In genomic region chr3:54188176-54188791, GRCh38 we compare ENCODE assay signal across 10 cellular contexts.
DNase-seq lines count a peak whose midpoint lies in the region; ATAC-seq, FAIRE-seq and TF ChIP-seq lines count a peak whose summit lies in the region.
"Had no signal": no experiment of that assay in that cellular context is flagged by ENCODE, and none has a peak within 500 bp of the region (broad histone marks: within the 10 kb centered on the region; RNA-seq: fewer than 3 reads in every experiment).

No MANE protein-coding gene starts in this region.

- H3K36me3 ChIP-seq in endothelial cell of umbilical vein (ENCODE audit: control insufficient read depth in 2 of 2, extremely low read depth in 1 of 2, insufficient read depth in 2 of 2, low read length in 2 of 2), result no peaks in the 10 kb centered on the region
- H3K36me3 ChIP-seq in pancreas, result no peaks in the 10 kb centered on the region

- 30 to 35% methylated on average over 6 of the region's 6 CpGs for WGBS in pancreas, 2 donors

- intact Hi-C loops in endothelial cell of umbilical vein (cut with micrococcal nuclease) (no loop called here), pancreas (cut with DNase I) (no loop called here)

- FAIRE-seq in RCC 7860 (lab: Jason Lieb, UNC), result no peak
- FAIRE-seq in endothelial cell of umbilical vein (lab: Jason Lieb, UNC), result no peak
- FAIRE-seq in pancreas (lab: Jason Lieb, UNC), result no peak

- H3K4me1 ChIP-seq in endothelial cell of umbilical vein (ENCODE audit: control insufficient read depth, extremely low read depth, insufficient read depth, low read length), result no peaks in the 10 kb centered on the region
- no peaks in the 10 kb centered on the region for H3K4me1 ChIP-seq in pancreas

- no peak overlapping the region for H3K27ac Mint-ChIP-seq in activated CD8-positive, alpha-beta memory T cell treated with anti-CD3 and anti-CD28 coated beads, Interleukin-2, amount 10 ng/mL, durations not matched to agents 7 days and 5 days

- POLR2A ChIA-PET in endothelial cell of umbilical vein (lab: Charles Lee), result no interaction called here

- TF ChIP-seq POLR2A in endothelial cell of umbilical vein (IDR thresholded peaks at IDR 0.05; ENCODE audit: low read depth, low read length), result no peak

- dilution Hi-C loops in endothelial cell of umbilical vein (cut with MboI; ENCODE audit: extremely low pct_ligation_motif_present, low sequenced_read_pairs), result no loop called here

- peaks cover 2% of the 10 kb centered on the region for H3K9me3 ChIP-seq in endothelial cell of umbilical vein (replicated peaks; ENCODE audit: control insufficient read depth, insufficient read depth, low read length)
- no peaks in the 10 kb centered on the region for H3K9me3 ChIP-seq in pancreas

- no peaks in the 10 kb centered on the region for H4K20me1 ChIP-seq in endothelial cell of umbilical vein (replicated peaks; ENCODE audit: control insufficient read depth, extremely low read depth, insufficient read depth, low read length)

- H3K27me3 ChIP-seq in endothelial cell of umbilical vein (ENCODE audit: control insufficient read depth in 2 of 2, insufficient read depth in 2 of 2, low read length in 2 of 2) (no peaks in the 10 kb centered on the region), pancreas (no peaks in the 10 kb centered on the region)

- no peak overlapping the region for H3K4me2 ChIP-seq in endothelial cell of umbilical vein (ENCODE audit: insufficient read depth, low read length)

- no peaks in the 10 kb centered on the region for H3K79me2 ChIP-seq in endothelial cell of umbilical vein (ENCODE audit: control insufficient read depth, insufficient read depth, low read length)

- H3K9me1 ChIP-seq in endothelial cell of umbilical vein (replicated peaks; ENCODE audit: control insufficient read depth, extremely low read depth, insufficient read depth, low read length), result no peaks in the 10 kb centered on the region

- peak; percentile 48 for DNase-seq in activated CD8-positive, alpha-beta memory T cell treated with anti-CD3 and anti-CD28 coated beads, Interleukin-2, amount 10 ng/mL, durations not matched to agents 7 days and 5 days
- DNase-seq in activated CD8-positive, alpha-beta memory T cell treated with anti-CD3 and anti-CD28 coated beads, Interleukin-2, amount 50 U/mL, for 4 hours, result no peak
- DNase-seq in RCC 7860 (ENCODE audit: low spot score) (peak; percentile 30), endothelial cell of umbilical vein (ENCODE audit: low read depth, low spot score) (peak; percentile 6), pancreas (peak in 5 of 6 donors; percentile 22 to 61 (median 49)), pons (ENCODE audit: low spot score) (no peak), NCI-H2171 treated with DMSO at 0.1 percent for 48 hours (lab: John Stamatoyannopoulos, UW) (no peak)

- no peak overlapping the region for H2AFZ ChIP-seq in endothelial cell of umbilical vein (ENCODE audit: low read depth, low read length)

- CTCF ChIA-PET in activated CD8-positive, alpha-beta memory T cell treated with anti-CD3 and anti-CD28 coated beads, Interleukin-2, amount 10 ng/mL, durations not matched to agents 7 days and 5 days (lab: Charles Lee), result no interaction called here
- CTCF ChIA-PET in endothelial cell of umbilical vein (lab: Charles Lee), result no interaction called here

- no peaks in the 10 kb centered on the region for H3K36me3 Mint-ChIP-seq in activated CD8-positive, alpha-beta memory T cell treated with anti-CD3 and anti-CD28 coated beads, Interleukin-2, amount 10 ng/mL, durations not matched to agents 7 days and 5 days
- H3K36me3 Mint-ChIP-seq: naive thymus-derived CD8-positive, alpha-beta T cell had no signal

- no peak for TF ChIP-seq CTCF in endothelial cell of umbilical vein (IDR thresholded peaks at IDR 0.05; ENCODE audit: extremely low read depth in 1 of 2, insufficient read depth in 1 of 2, low read depth in 1 of 2, low read length in 2 of 2)
- no peak for TF ChIP-seq CTCF in pancreas (IDR thresholded peaks at IDR 0.05)

- BruUV-seq in endothelial cell of umbilical vein (replicated peaks; lab: Mats Ljungman, UMichigan), result no TSS peak

- H3K27ac ChIP-seq in endothelial cell of umbilical vein (ENCODE audit: insufficient read depth, low read depth, low read length) (no peak overlapping the region), pancreas (no peak overlapping the region)
- H3K27ac ChIP-seq: C4-2B had no signal

- no peak overlapping the region for H3K9ac ChIP-seq in endothelial cell of umbilical vein (replicated peaks; ENCODE audit: extremely low read depth, insufficient read depth, low read length)

- ATAC-seq in activated CD8-positive, alpha-beta memory T cell treated with anti-CD3 and anti-CD28 coated beads, Interleukin-2, amount 10 ng/mL, durations not matched to agents 7 days and 5 days, result no peak
- ATAC-seq in pancreas (peak in 3 of 4 donors; percentile 64 to 83 (median 83)), GM19463 (IDR thresholded peaks at IDR 0.05; ENCODE audit: unreplicated experiment) (no peak)
- ATAC-seq: naive thymus-derived CD8-positive, alpha-beta T cell had no signal

- no peak overlapping the region for H3K4me3 ChIP-seq in endothelial cell of umbilical vein (replicated peaks in 1 of 3; ENCODE audit: insufficient read depth in 1 of 3, low read depth in 1 of 3, low read length in 3 of 3)
- H3K4me3 ChIP-seq in pancreas, result no peak overlapping the region

- no peaks in the 10 kb centered on the region for H3K27me3 Mint-ChIP-seq in activated CD8-positive, alpha-beta memory T cell treated with anti-CD3 and anti-CD28 coated beads, Interleukin-2, amount 10 ng/mL, durations not matched to agents 7 days and 5 days

- H3K4me1 Mint-ChIP-seq in activated CD8-positive, alpha-beta memory T cell treated with anti-CD3 and anti-CD28 coated beads, Interleukin-2, amount 10 ng/mL, durations not matched to agents 7 days and 5 days, result no peaks in the 10 kb centered on the region

- no peak overlapping the region for H3K4me3 Mint-ChIP-seq in activated CD8-positive, alpha-beta memory T cell treated with anti-CD3 and anti-CD28 coated beads, Interleukin-2, amount 10 ng/mL, durations not matched to agents 7 days and 5 days
- H3K4me3 Mint-ChIP-seq: naive thymus-derived CD8-positive, alpha-beta T cell had no signal

- peaks cover 3% of the 10 kb centered on the region for H3K9me3 Mint-ChIP-seq in activated CD8-positive, alpha-beta memory T cell treated with anti-CD3 and anti-CD28 coated beads, Interleukin-2, amount 10 ng/mL, durations not matched to agents 7 days and 5 days (ENCODE audit: low read depth)

TF ChIP-seq in endothelial cell of umbilical vein, 7 proteins besides CTCF, POLR2A, EP300 and RAD21:
- TF ChIP-seq MYC (IDR thresholded peaks at IDR 0.05; ENCODE audit: low read depth, low read length) (no peak), GATA2 (IDR thresholded peaks at IDR 0.05; ENCODE audit: insufficient read depth, insufficient read length, low read depth, low read length) (no peak), MAX (IDR thresholded peaks at IDR 0.05; ENCODE audit: insufficient read depth, insufficient read length) (no peak), FOS (IDR thresholded peaks at IDR 0.05; ENCODE audit: borderline replicate concordance, insufficient read depth, low read length) (no peak), EZH2 (IDR thresholded peaks at IDR 0.05; ENCODE audit: borderline replicate concordance, low read depth, low read length, severe bottlenecking) (no peak)

Comparison
In these comparisons a context has a peak if more than half of its experiments do, and no peak if none do; other contexts are left out.
1. DNase-seq: peak in activated CD8-positive, alpha-beta memory T cell treated with anti-CD3 and anti-CD28 coated beads, Interleukin-2, amount 10 ng/mL, durations not matched to agents 7 days and 5 days (single experiment), RCC 7860 (single experiment), endothelial cell of umbilical vein (single experiment) and pancreas (5 of 6); none in activated CD8-positive, alpha-beta memory T cell treated with anti-CD3 and anti-CD28 coated beads, Interleukin-2, amount 50 U/mL, for 4 hours (single experiment), pons (single experiment) and NCI-H2171 treated with DMSO at 0.1 percent for 48 hours (single experiment).
2. ATAC-seq: peak in pancreas (3 of 4); none in activated CD8-positive, alpha-beta memory T cell treated with anti-CD3 and anti-CD28 coated beads, Interleukin-2, amount 10 ng/mL, durations not matched to agents 7 days and 5 days (single experiment) and GM19463 (single experiment).